Comparison of ENCODE assay signal across 1 cellular context in genomic region chr4:113539408-113539807, GRCh38.
TF ChIP-seq lines count a peak whose summit lies in the region.

No MANE protein-coding gene starts in this region.

TF ChIP-seq in WTC11, 78 proteins besides CTCF, POLR2A, EP300 and RAD21 (continued from another document):
- no peak for TF ChIP-seq ATF6 (CRISPR knock-in tag; IDR thresholded peaks at IDR 0.05)
- TF ChIP-seq FOXP1 (CRISPR knock-in tag; IDR thresholded peaks at IDR 0.05; ENCODE audit: borderline replicate concordance), result no peak
- TF ChIP-seq ZBTB21 (CRISPR knock-in tag; IDR thresholded peaks at IDR 0.05; ENCODE audit: borderline replicate concordance), result no peak
- TF ChIP-seq ZSCAN18 (CRISPR knock-in tag; IDR thresholded peaks at IDR 0.05), result no peak
- no peak for TF ChIP-seq ERG (CRISPR knock-in tag; IDR thresholded peaks at IDR 0.05)
- TF ChIP-seq E2F1 (CRISPR knock-in tag; IDR thresholded peaks at IDR 0.05), result no peak
- TF ChIP-seq ZNF232 (CRISPR knock-in tag; IDR thresholded peaks at IDR 0.05), result no peak
- TF ChIP-seq NR2C2 (CRISPR knock-in tag; IDR thresholded peaks at IDR 0.05), result no peak
- TF ChIP-seq TCF7 (CRISPR knock-in tag; IDR thresholded peaks at IDR 0.05; ENCODE audit: low read depth), result no peak
- no peak for TF ChIP-seq RELA (CRISPR knock-in tag; IDR thresholded peaks at IDR 0.05; ENCODE audit: borderline replicate concordance)
- no peak for TF ChIP-seq ZNF396 (CRISPR knock-in tag; IDR thresholded peaks at IDR 0.05; ENCODE audit: borderline replicate concordance)
